In genomic region chr7:114922652-114923402, GRCh38 we compare ENCODE assay signal across 8 cellular contexts. TPM values are rescaled to one million over a fixed set of nuclear protein-coding genes. Genes with fewer than 3 reads are reported as not detected.
DNase-seq lines count a peak whose midpoint lies in the region; ATAC-seq and TF ChIP-seq lines count a peak whose summit lies in the region.

No MANE protein-coding gene starts in this region.

- no peaks in the 10 kb centered on the region for H3K9me2 ChIP-seq in Karpas-422 (replicated peaks; ENCODE audit: insufficient read depth, low read length)

- TF ChIP-seq CTCF in progenitor cell of endocrine pancreas (IDR thresholded peaks at IDR 0.05; ENCODE audit: unreplicated experiment) = no peak

- H3K36me3 ChIP-seq in Karpas-422 (ENCODE audit: insufficient read depth, low read length) = no peaks in the 10 kb centered on the region

- H3K27me3 Mint-ChIP-seq in progenitor cell of endocrine pancreas = peaks cover 11% of the 10 kb centered on the region

- no peaks in the 10 kb centered on the region for H3K4me1 ChIP-seq in Karpas-422 (ENCODE audit: low read length)

- H3K36me3 Mint-ChIP-seq in progenitor cell of endocrine pancreas (ENCODE audit: insufficient read depth) = no peaks in the 10 kb centered on the region

- H3K27me3 ChIP-seq in Karpas-422 (ENCODE audit: low read length) = no peaks in the 10 kb centered on the region

- peaks cover 8% of the 10 kb centered on the region for H3K4me1 Mint-ChIP-seq in progenitor cell of endocrine pancreas (ENCODE audit: low read depth)

- ATAC-seq in HG02973 (IDR thresholded peaks at IDR 0.05; ENCODE audit: unreplicated experiment) = peak; percentile 23
- ATAC-seq in Right ventricle myocardium inferior = peak; percentile 75

- no peak overlapping the region for H3K27ac ChIP-seq in Karpas-422 (ENCODE audit: low read length)

- H3K79me2 ChIP-seq in Karpas-422 (ENCODE audit: low read length) = no peaks in the 10 kb centered on the region

- intact Hi-C loops in Right ventricle myocardium inferior (cut with DNase I) = loop anchor here (1.0 to 10.0 kb wide), 4 partner anchors 62 to 294 kb away; no protein-coding TSS in a partner anchor

- H3K4me3 ChIP-seq in Karpas-422 (ENCODE audit: low read length) = no peak overlapping the region

- H3K9ac ChIP-seq in Karpas-422 (ENCODE audit: low read length) = no peak overlapping the region

- H3K4me2 ChIP-seq in Karpas-422 (ENCODE audit: low read depth, low read length, poor library complexity, severe bottlenecking) = no peak overlapping the region

- no peaks in the 10 kb centered on the region for H3K9me3 ChIP-seq in Karpas-422 (ENCODE audit: low read length)

- H3K9me3 Mint-ChIP-seq in progenitor cell of endocrine pancreas (ENCODE audit: low read depth) = no peaks in the 10 kb centered on the region

- no peaks in the 10 kb centered on the region for H4K20me1 ChIP-seq in Karpas-422 (ENCODE audit: insufficient read depth, low read depth, low read length)

- peak overlapping the region; percentile 92 for H3K27ac Mint-ChIP-seq in progenitor cell of endocrine pancreas

- peak; percentile 54 for DNase-seq in NK-92 treated with Interleukin-12 subunit alpha and Interleukin-12 subunit beta, amount 100 ng/mL, for 24 hours (lab: John Stamatoyannopoulos, UW)
- DNase-seq in NK-92 (lab: John Stamatoyannopoulos, UW; ENCODE audit: unreplicated experiment) = no peak
- peak; percentile 64 for DNase-seq in OCI-M2 (lab: John Stamatoyannopoulos, UW; ENCODE audit: unreplicated experiment)
- peak; percentile 42 for DNase-seq in activated gamma-delta T cell treated with Interleukin-2 at 50 U/mL for 16 hours
- peak; percentile 73 for DNase-seq in Right ventricle myocardium inferior (ENCODE audit: missing footprints)
- DNase-seq in progenitor cell of endocrine pancreas (ENCODE audit: low spot score, unreplicated experiment) = peak; percentile 19
- DNase-seq in Karpas-422 = no peak

- H3K4me3 Mint-ChIP-seq in progenitor cell of endocrine pancreas (ENCODE audit: low read depth) = peak overlapping the region; percentile 92

- H2AFZ ChIP-seq in Karpas-422 (ENCODE audit: low read length) = no peak overlapping the region

RNA-seq across cellular contexts. Expression of gene MDFIC, which starts 0.9 kb away (rescaled TPM):
- total RNA-seq in Right ventricle myocardium inferior (18.3 TPM), progenitor cell of endocrine pancreas (5.4 and 6.7 TPM in 2 replicates)
- not detected in 2 replicates for total RNA-seq in Karpas-422 (2014; rRNA removed; shearing (Covaris generic); ENCODE audit: low replicate concordance)

Comparison
In these comparisons a context has a peak if more than half of its experiments do, and no peak if none do; other contexts are left out.
1. DNase-seq: peak in NK-92 treated with Interleukin-12 subunit alpha and Interleukin-12 subunit beta, amount 100 ng/mL, for 24 hours (single experiment), OCI-M2 (single experiment), activated gamma-delta T cell treated with Interleukin-2 at 50 U/mL for 16 hours (single experiment), Right ventricle myocardium inferior (single experiment) and progenitor cell of endocrine pancreas (single experiment); none in NK-92 (single experiment) and Karpas-422 (single experiment).